ENCODE assay signal across 8 cellular contexts in the genomic region with DNA sequence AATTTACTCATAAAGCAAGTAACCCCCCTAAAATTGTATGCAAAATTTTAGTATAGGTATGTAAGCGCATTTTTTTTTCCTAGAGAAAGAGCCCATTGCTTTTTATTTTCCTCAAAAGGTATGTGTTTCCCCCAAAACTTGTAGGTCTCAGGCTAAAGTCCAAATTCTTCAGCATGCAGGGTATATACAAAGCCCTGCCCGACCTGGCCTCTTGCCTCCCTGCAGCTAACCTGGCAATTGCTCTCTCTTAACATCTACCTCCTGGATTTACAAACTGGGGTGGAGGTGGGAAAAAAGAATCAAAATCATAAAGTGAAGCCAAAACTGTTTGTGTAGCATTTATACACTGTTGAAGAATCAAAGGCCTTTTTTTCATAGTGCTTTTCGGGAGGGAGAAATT.
DNase-seq lines count a peak whose midpoint lies in the region; ATAC-seq lines count a peak whose summit lies in the region.

No MANE protein-coding gene starts in this region.

- 68% methylated on average over 3 of the region's 3 CpGs for WGBS in thymus

- intact Hi-C loops in activated T-helper 1 cell treated with anti-CD3 and anti-CD28 coated beads, Interleukin-12 subunit alpha, Interleukin-12 subunit beta, Interleukin-2, Interleukin-4 antibody, amounts not matched to agents 30 ng/mL and 10 ng/mL and 1 ng/mL, durations not matched to agents 14 hours and 24 hours and 36 hours (cut with micrococcal nuclease) = loop anchor here (2.0 kb wide), 1 partner anchor 16 kb away; no protein-coding TSS in a partner anchor

- no peaks in the 10 kb centered on the region for H3K9me3 Mint-ChIP-seq in activated CD8-positive, alpha-beta memory T cell treated with anti-CD3 and anti-CD28 coated beads, Interleukin-2, amount 10 ng/mL, durations not matched to agents 7 days and 5 days (ENCODE audit: low read depth)
- peaks cover 4% of the 10 kb centered on the region for H3K9me3 Mint-ChIP-seq in activated T-helper 1 cell treated with anti-CD3 and anti-CD28 coated beads, Interleukin-12 subunit alpha, Interleukin-12 subunit beta, Interleukin-2, Interleukin-4 antibody, amounts not matched to agents 30 ng/mL and 10 ng/mL and 1 ng/mL, durations not matched to agents 14 hours and 24 hours and 36 hours

- H3K27ac ChIP-seq in layer of hippocampus (ENCODE audit: low read depth, low read length) = peak overlapping the region; percentile 99
- H3K27ac ChIP-seq in thymus (ENCODE audit: low read depth) = peak overlapping the region; percentile 71

- no peak for ATAC-seq in activated CD8-positive, alpha-beta memory T cell treated with anti-CD3 and anti-CD28 coated beads, Interleukin-2, amount 10 ng/mL, durations not matched to agents 7 days and 5 days
- no peak for ATAC-seq in GM21447 (IDR thresholded peaks at IDR 0.05; ENCODE audit: unreplicated experiment)

- CTCF ChIA-PET in activated CD8-positive, alpha-beta memory T cell treated with anti-CD3 and anti-CD28 coated beads, Interleukin-2, amount 10 ng/mL, durations not matched to agents 7 days and 5 days (lab: Charles Lee) = interaction anchor here (1.8 to 8.8 kb wide), 4 partner anchors 40 to 789 kb away, joined by 8 to 93 read pairs (median 12); a partner anchor contains a TSS

- H3K4me1 Mint-ChIP-seq in activated CD8-positive, alpha-beta memory T cell treated with anti-CD3 and anti-CD28 coated beads, Interleukin-2, amount 10 ng/mL, durations not matched to agents 7 days and 5 days = peaks cover 36% of the 10 kb centered on the region
- peaks cover 40% of the 10 kb centered on the region for H3K4me1 Mint-ChIP-seq in activated T-helper 1 cell treated with anti-CD3 and anti-CD28 coated beads, Interleukin-12 subunit alpha, Interleukin-12 subunit beta, Interleukin-2, Interleukin-4 antibody, amounts not matched to agents 30 ng/mL and 10 ng/mL and 1 ng/mL, durations not matched to agents 14 hours and 24 hours and 36 hours (ENCODE audit: low read depth)

- no peak for DNase-seq in activated CD8-positive, alpha-beta memory T cell treated with anti-CD3 and anti-CD28 coated beads, Interleukin-2, amount 10 ng/mL, durations not matched to agents 7 days and 5 days
- DNase-seq in activated CD8-positive, alpha-beta memory T cell treated with anti-CD3 and anti-CD28 coated beads, Interleukin-2, amount 50 U/mL, for 4 hours = no peak
- DNase-seq in activated T-helper 1 cell treated with anti-CD3 and anti-CD28 coated beads, Interleukin-12 subunit alpha, Interleukin-12 subunit beta, Interleukin-2, Interleukin-4 antibody, amounts not matched to agents 30 ng/mL and 10 ng/mL and 1 ng/mL, durations not matched to agents 14 hours and 24 hours and 36 hours (ENCODE audit: low spot score) = no peak
- DNase-seq in SK-N-DZ (ENCODE audit: low spot score) (no peak), NCI-H510A treated with DMSO at 0.1 percent for 48 hours (lab: John Stamatoyannopoulos, UW) (no peak)

- peak overlapping the region; percentile 79 for H3K4me3 Mint-ChIP-seq in activated CD8-positive, alpha-beta memory T cell treated with anti-CD3 and anti-CD28 coated beads, Interleukin-2, amount 10 ng/mL, durations not matched to agents 7 days and 5 days
- H3K4me3 Mint-ChIP-seq in activated T-helper 1 cell treated with anti-CD3 and anti-CD28 coated beads, Interleukin-12 subunit alpha, Interleukin-12 subunit beta, Interleukin-2, Interleukin-4 antibody, amounts not matched to agents 30 ng/mL and 10 ng/mL and 1 ng/mL, durations not matched to agents 14 hours and 24 hours and 36 hours = peak overlapping the region; percentile 88

- peaks cover 14% of the 10 kb centered on the region for H3K27me3 Mint-ChIP-seq in activated CD8-positive, alpha-beta memory T cell treated with anti-CD3 and anti-CD28 coated beads, Interleukin-2, amount 10 ng/mL, durations not matched to agents 7 days and 5 days
- H3K27me3 Mint-ChIP-seq in activated T-helper 1 cell treated with anti-CD3 and anti-CD28 coated beads, Interleukin-12 subunit alpha, Interleukin-12 subunit beta, Interleukin-2, Interleukin-4 antibody, amounts not matched to agents 30 ng/mL and 10 ng/mL and 1 ng/mL, durations not matched to agents 14 hours and 24 hours and 36 hours (ENCODE audit: insufficient read depth) = no peaks in the 10 kb centered on the region

- H3K36me3 ChIP-seq in thymus (ENCODE audit: control insufficient read depth, insufficient read depth) = peaks cover 5% of the 10 kb centered on the region

- no peaks in the 10 kb centered on the region for H3K9me3 ChIP-seq in thymus (ENCODE audit: control insufficient read depth)

- H3K4me3 ChIP-seq in thymus (ENCODE audit: low read length) = peak overlapping the region; percentile 66

- no peaks in the 10 kb centered on the region for H3K27me3 ChIP-seq in layer of hippocampus (ENCODE audit: control insufficient read depth, insufficient read depth, low read length)
- no peaks in the 10 kb centered on the region for H3K27me3 ChIP-seq in thymus (ENCODE audit: control insufficient read depth, insufficient read depth)

- no peak overlapping the region for H3K27ac Mint-ChIP-seq in activated CD8-positive, alpha-beta memory T cell treated with anti-CD3 and anti-CD28 coated beads, Interleukin-2, amount 10 ng/mL, durations not matched to agents 7 days and 5 days
- H3K27ac Mint-ChIP-seq in activated T-helper 1 cell treated with anti-CD3 and anti-CD28 coated beads, Interleukin-12 subunit alpha, Interleukin-12 subunit beta, Interleukin-2, Interleukin-4 antibody, amounts not matched to agents 30 ng/mL and 10 ng/mL and 1 ng/mL, durations not matched to agents 14 hours and 24 hours and 36 hours = peak overlapping the region; percentile 91

- peaks cover 24% of the 10 kb centered on the region for H3K4me1 ChIP-seq in thymus (ENCODE audit: control insufficient read depth, insufficient read depth, low read length)

- H3K36me3 Mint-ChIP-seq in activated CD8-positive, alpha-beta memory T cell treated with anti-CD3 and anti-CD28 coated beads, Interleukin-2, amount 10 ng/mL, durations not matched to agents 7 days and 5 days = peaks cover 15% of the 10 kb centered on the region
- peaks cover 22% of the 10 kb centered on the region for H3K36me3 Mint-ChIP-seq in activated T-helper 1 cell treated with anti-CD3 and anti-CD28 coated beads, Interleukin-12 subunit alpha, Interleukin-12 subunit beta, Interleukin-2, Interleukin-4 antibody, amounts not matched to agents 30 ng/mL and 10 ng/mL and 1 ng/mL, durations not matched to agents 14 hours and 24 hours and 36 hours (ENCODE audit: low read depth)
